In the genomic region with DNA sequence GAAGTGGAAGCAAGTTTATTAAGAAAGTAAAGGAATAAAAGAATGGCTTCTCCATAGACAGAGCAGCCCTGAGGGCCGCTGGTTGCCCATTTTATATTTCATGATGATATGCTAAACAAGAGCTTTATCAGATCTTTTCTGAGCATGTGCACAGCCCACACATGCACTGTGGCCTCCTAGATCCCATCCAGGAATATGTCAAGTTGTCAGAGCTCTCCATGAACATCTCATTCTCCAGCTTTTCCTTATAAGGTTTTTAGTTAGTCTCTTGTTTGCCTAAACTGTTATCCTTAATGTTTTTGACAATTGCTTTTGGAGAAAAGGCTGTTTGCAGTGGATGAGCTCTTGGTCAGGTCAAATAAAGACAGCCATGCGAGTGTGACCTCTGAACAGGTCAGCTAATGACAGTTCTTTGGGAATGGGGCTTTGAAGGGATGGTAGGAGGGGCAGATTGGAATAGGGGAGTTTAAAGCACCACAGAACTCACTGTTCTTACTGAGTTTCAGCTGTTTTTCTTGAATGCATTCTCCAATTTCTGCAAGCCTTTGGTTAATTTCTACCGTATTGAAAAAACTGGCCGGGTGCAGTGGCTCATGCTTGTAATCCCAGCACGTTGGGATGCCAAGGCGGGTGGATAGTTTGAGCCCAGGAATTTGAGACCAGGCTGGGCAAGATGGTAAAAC, we compare ENCODE assay signal across 18 cellular contexts.
DNase-seq lines count a peak whose midpoint lies in the region; ATAC-seq and TF ChIP-seq lines count a peak whose summit lies in the region.
"Had no signal": no experiment of that assay in that cellular context is flagged by ENCODE, and none has a peak within 500 bp of the region (broad histone marks: within the 10 kb centered on the region; RNA-seq: fewer than 3 reads in every experiment).

No MANE protein-coding gene starts in this region.

- intact Hi-C loops in cardiac septum (cut with DNase I): no loop called here
- intact Hi-C loops in uterus (cut with DNase I; ENCODE audit: low total_unique reads): no loop called here
- intact Hi-C loops in PC-3 (cut with micrococcal nuclease): no loop called here

- no peak overlapping the region for H3K4me2 ChIP-seq in PC-3 (ENCODE audit: low read length)

- peak overlapping the region in 2 of 3 experiments; percentile 11 to 56 for H3K4me3 Mint-ChIP-seq in nephron
- H3K4me3 Mint-ChIP-seq: activated CD4-positive, alpha-beta T cell treated with anti-CD3 and anti-CD28 coated beads, Interleukin-2, amount 10 ng/mL, durations not matched to agents 7 days and 5 days had no signal

- H3K79me2 ChIP-seq in PC-3 (ENCODE audit: low read length): 0 out of 2 replicates have a peak, but pooled peaks cover 3% of the 10 kb centered on the region

- no peaks in the 10 kb centered on the region for H3K9me3 Mint-ChIP-seq in nephron
- H3K9me3 Mint-ChIP-seq: activated CD4-positive, alpha-beta T cell treated with anti-CD3 and anti-CD28 coated beads, Interleukin-2, amount 10 ng/mL, durations not matched to agents 7 days and 5 days had no signal

- POLR2A ChIA-PET in PC-3 (lab: Charles Lee; ENCODE audit: unreplicated experiment): no interaction called here

- no peaks in the 10 kb centered on the region for H4K20me1 ChIP-seq in PC-3 (ENCODE audit: low read length)

- H3F3A ChIP-seq in PC-3 (ENCODE audit: low read length, unreplicated experiment): no peaks in the 10 kb centered on the region

- no peaks in the 10 kb centered on the region for H3K27me3 Mint-ChIP-seq in nephron (ENCODE audit: low read depth)
- H3K27me3 Mint-ChIP-seq: activated CD4-positive, alpha-beta T cell treated with anti-CD3 and anti-CD28 coated beads, Interleukin-2, amount 10 ng/mL, durations not matched to agents 7 days and 5 days had no signal

- H3K36me3 ChIP-seq in right atrium auricular region: peaks cover 44% of the 10 kb centered on the region
- H3K36me3 ChIP-seq in uterus: no peaks in the 10 kb centered on the region
- H3K36me3 ChIP-seq in PC-3 (ENCODE audit: low read depth, low read length): peaks cover 40% of the 10 kb centered on the region

- no peak for TF ChIP-seq POLR2A in uterus (IDR thresholded peaks at IDR 0.05)

- H3K36me3 Mint-ChIP-seq in nephron (ENCODE audit: low read depth): peaks cover 42% of the 10 kb centered on the region

- H2AFZ ChIP-seq in PC-3 (ENCODE audit: low read length): no peak overlapping the region

- peaks cover 51% of the 10 kb centered on the region for H3K4me1 Mint-ChIP-seq in nephron

- TF ChIP-seq CTCF in right atrium auricular region (IDR thresholded peaks at IDR 0.05): no peak
- TF ChIP-seq CTCF in coronary artery (IDR thresholded peaks at IDR 0.05): no peak
- no peak for TF ChIP-seq CTCF in nephron (IDR thresholded peaks at IDR 0.05; ENCODE audit: unreplicated experiment in 3 of 3)
- no peak for TF ChIP-seq CTCF in uterus (IDR thresholded peaks at IDR 0.05)
- TF ChIP-seq CTCF in PC-3 (conservative IDR thresholded peaks at IDR 0.05; ENCODE audit: low read depth, low read length): no peak

- DNase-seq in right atrium auricular region (ENCODE audit: low spot score): no peak
- DNase-seq in cardiac septum (ENCODE audit: low spot score): no peak
- DNase-seq in coronary artery (ENCODE audit: low spot score): no peak
- peak; percentile 37 to 76 for DNase-seq in uterus
- no peak for DNase-seq in occipital lobe (lab: John Stamatoyannopoulos, UW)
- DNase-seq in PC-3: no peak
- DNase-seq: ACHN; activated CD4-positive, alpha-beta T cell treated with anti-CD3 and anti-CD28 coated beads, Interleukin-2, amount 10 ng/mL, durations not matched to agents 7 days and 5 days; activated CD8-positive, alpha-beta memory T cell treated with anti-CD3 and anti-CD28 coated beads, Interleukin-2, amount 50 U/mL, for 4 hours; activated naive CD4-positive, alpha-beta T cell; NCI-H1105; NCI-H524; nucleus accumbens; SHP77; stimulated activated naive CD8-positive, alpha-beta T cell treated with anti-CD3 and anti-CD28 coated beads, Interleukin-15, Interleukin-2, amounts not matched to agents 100 U/mL and 50 U/mL, for 24 hours had no signal

- peak overlapping the region; percentile 96 to 99 (median 97) for H3K27ac Mint-ChIP-seq in nephron

- H3K9me2 ChIP-seq in PC-3 (replicated peaks; ENCODE audit: low read length): no peaks in the 10 kb centered on the region

- H3K27me3 ChIP-seq in right atrium auricular region (no peaks in the 10 kb centered on the region), uterus (no peaks in the 10 kb centered on the region), PC-3 (ENCODE audit: low read length) (no peaks in the 10 kb centered on the region)

- CTCF ChIA-PET in PC-3 (lab: Charles Lee): interaction anchor here (0.6 kb wide), 1 partner anchor 108 kb away, joined by 3 read pairs; no protein-coding TSS in a partner anchor

- BruUV-seq in PC-3 (replicated peaks; lab: Mats Ljungman, UMichigan): no TSS peak

- no peak overlapping the region for H3K9ac ChIP-seq in PC-3 (ENCODE audit: low read length)

- peaks cover 0 to 52% of the 10 kb centered on the region in 2 donors for H3K4me1 ChIP-seq in right atrium auricular region
- H3K4me1 ChIP-seq in uterus: no peaks in the 10 kb centered on the region
- H3K4me1 ChIP-seq in PC-3 (ENCODE audit: insufficient read depth, low read length): peaks cover 2% of the 10 kb centered on the region; the same call in 1 of the 2 replicates

- no peak for ATAC-seq in PC-3
- ATAC-seq in HG03196 (IDR thresholded peaks at IDR 0.05; ENCODE audit: unreplicated experiment): no peak
- ATAC-seq: stimulated activated naive CD8-positive, alpha-beta T cell treated with anti-CD3 and anti-CD28 coated beads, Interleukin-15, Interleukin-2, amounts not matched to agents 100 U/mL and 50 U/mL, for 24 hours had no signal

- H3K4me3 ChIP-seq in right atrium auricular region: no peak overlapping the region
- H3K4me3 ChIP-seq in coronary artery: no peak overlapping the region
- no peak overlapping the region for H3K4me3 ChIP-seq in uterus
- H3K4me3 ChIP-seq in PC-3 (ENCODE audit: low read length): no peak overlapping the region

- H3K27ac ChIP-seq in right atrium auricular region (peak overlapping the region; percentile 28), coronary artery (peak overlapping the region; percentile 67 to 74), uterus (peak overlapping the region; percentile 85 to 93), PC-3 (ENCODE audit: low read length) (no peak overlapping the region)
- H3K27ac ChIP-seq: C4-2B had no signal

- H3K9me3 ChIP-seq in right atrium auricular region (no peaks in the 10 kb centered on the region), uterus (no peaks in the 10 kb centered on the region), PC-3 (ENCODE audit: low read length) (no peaks in the 10 kb centered on the region)

Comparison
In these comparisons a context has a peak if more than half of its experiments do, and no peak if none do; other contexts are left out.
1. DNase-seq: peak in uterus (2 of 2); none in right atrium auricular region (single experiment), cardiac septum (single experiment), coronary artery (single experiment), occipital lobe (single experiment) and PC-3 (single experiment).